14 cellular contexts compared by ENCODE assay signal in genomic region chr18:22286576-22286975, GRCh38.
DNase-seq lines count a peak whose midpoint lies in the region; ATAC-seq and TF ChIP-seq lines count a peak whose summit lies in the region.
"Had no signal": no experiment of that assay in that cellular context is flagged by ENCODE, and none has a peak within 500 bp of the region (broad histone marks: within the 10 kb centered on the region; RNA-seq: fewer than 3 reads in every experiment).

No MANE protein-coding gene starts in this region.

- CTCF ChIA-PET in CD8-positive, alpha-beta T cell (lab: Charles Lee): no interaction called here

- ATAC-seq in esophagus mucosa: peak; percentile 94
- ATAC-seq in mucosa of descending colon: peak; percentile 82
- ATAC-seq in GM18870 (IDR thresholded peaks at IDR 0.05; ENCODE audit: unreplicated experiment): no peak
- no peak for ATAC-seq in CD8-positive, alpha-beta T cell
- ATAC-seq in HG03095 (IDR thresholded peaks at IDR 0.05; ENCODE audit: unreplicated experiment): no peak
- ATAC-seq: activated T-helper 17 cell treated with anti-CD3 and anti-CD28 coated beads, Interleukin-2, amount 50 U/mL, for 72 hours; psoas muscle; SK-N-SH treated with all-trans-retinoic acid at 6 μM for 48 hours had no signal

- no peak for TF ChIP-seq CTCF in mucosa of descending colon (IDR thresholded peaks at IDR 0.05)
- no peak for TF ChIP-seq CTCF in CD8-positive, alpha-beta T cell (IDR thresholded peaks at IDR 0.05)

- intact Hi-C loops in mucosa of descending colon (cut with DNase I, micrococcal nuclease): no loop called here
- intact Hi-C loops in CD8-positive, alpha-beta T cell (cut with DNase I, micrococcal nuclease): loop anchor here in 1 of 2 experiments (5.0 kb wide), 1 partner anchor 76 kb away; no protein-coding TSS in a partner anchor

- peaks cover 42% of the 10 kb centered on the region for H3K4me1 ChIP-seq in ACC112 (ENCODE audit: control insufficient read depth, insufficient read depth, low read length, unreplicated experiment)
- peaks cover 25% of the 10 kb centered on the region for H3K4me1 ChIP-seq in mucosa of descending colon (ENCODE audit: low read depth)
- H3K4me1 ChIP-seq in CD8-positive, alpha-beta T cell (ENCODE audit: insufficient read depth, low read length): peaks cover 9% of the 10 kb centered on the region
- H3K4me1 ChIP-seq: psoas muscle had no signal

- H3K36me3 ChIP-seq in ACC112 (ENCODE audit: insufficient read depth, low read length): no peaks in the 10 kb centered on the region
- no peaks in the 10 kb centered on the region for H3K36me3 ChIP-seq in MG63
- no peaks in the 10 kb centered on the region for H3K36me3 ChIP-seq in mucosa of descending colon (ENCODE audit: low read depth)
- H3K36me3 ChIP-seq in CD8-positive, alpha-beta T cell (ENCODE audit: insufficient read depth, low read length): no peaks in the 10 kb centered on the region

- H3K9me3 ChIP-seq in MG63 (peaks cover 5% of the 10 kb centered on the region), mucosa of descending colon (no peaks in the 10 kb centered on the region)
- no peaks in the 10 kb centered on the region for H3K9me3 ChIP-seq in CD8-positive, alpha-beta T cell (ENCODE audit: low read length)

- H3K27ac ChIP-seq in ACC112 (ENCODE audit: low read depth, low read length): peak overlapping the region; percentile 75
- no peak overlapping the region for H3K27ac ChIP-seq in CD8-positive, alpha-beta T cell (ENCODE audit: low read depth, low read length)
- H3K27ac ChIP-seq: psoas muscle had no signal

- no peak overlapping the region for H3K27ac Mint-ChIP-seq in CD8-positive, alpha-beta T cell
- H3K27ac Mint-ChIP-seq: activated T-helper 17 cell treated with anti-CD3 and anti-CD28 coated beads, Interleukin-2, amount 50 U/mL, for 72 hours had no signal

- peaks cover 16% of the 10 kb centered on the region for H3K4me1 Mint-ChIP-seq in CD8-positive, alpha-beta T cell (ENCODE audit: low read depth)
- H3K4me1 Mint-ChIP-seq: activated T-helper 17 cell treated with anti-CD3 and anti-CD28 coated beads, Interleukin-2, amount 50 U/mL, for 72 hours had no signal

- peaks cover 2% of the 10 kb centered on the region for H3K9me3 Mint-ChIP-seq in CD8-positive, alpha-beta T cell
- H3K9me3 Mint-ChIP-seq: activated T-helper 17 cell treated with anti-CD3 and anti-CD28 coated beads, Interleukin-2, amount 50 U/mL, for 72 hours had no signal

- no peaks in the 10 kb centered on the region for H3K36me3 Mint-ChIP-seq in CD8-positive, alpha-beta T cell

- DNase-seq in MG63 (peak; percentile 89), mucosa of descending colon (peak; percentile 65 to 88 (median 76)), DMS153 (lab: John Stamatoyannopoulos, UW) (no peak)
- DNase-seq in CD8-positive, alpha-beta T cell: no peak
- DNase-seq: activated CD4-positive, CD25-positive, alpha-beta regulatory T cell treated with anti-CD3 and anti-CD28 coated beads, Interleukin-2, amount 50 U/mL, for 72 hours; cerebellar nuclear complex; NCI-H510A; psoas muscle had no signal

- POLR2A ChIA-PET in CD8-positive, alpha-beta T cell (lab: Charles Lee): no interaction called here

- no peaks in the 10 kb centered on the region for H3K79me2 ChIP-seq in ACC112 (ENCODE audit: control insufficient read depth, insufficient read depth, low read length, unreplicated experiment)

- peak overlapping the region; percentile 71 for H2AFZ ChIP-seq in ACC112 (ENCODE audit: low read length, unreplicated experiment)

- H3K27me3 Mint-ChIP-seq in CD8-positive, alpha-beta T cell (ENCODE audit: low read depth): no peaks in the 10 kb centered on the region
- H3K27me3 Mint-ChIP-seq: activated T-helper 17 cell treated with anti-CD3 and anti-CD28 coated beads, Interleukin-2, amount 50 U/mL, for 72 hours had no signal

- H3K4me3 Mint-ChIP-seq in CD8-positive, alpha-beta T cell: no peak overlapping the region
- H3K4me3 Mint-ChIP-seq: activated T-helper 17 cell treated with anti-CD3 and anti-CD28 coated beads, Interleukin-2, amount 50 U/mL, for 72 hours had no signal

- H3K4me3 ChIP-seq in ACC112 (ENCODE audit: low read depth, low read length): peak overlapping the region; percentile 58
- no peak overlapping the region for H3K4me3 ChIP-seq in MG63
- no peak overlapping the region for H3K4me3 ChIP-seq in mucosa of descending colon
- H3K4me3 ChIP-seq in CD8-positive, alpha-beta T cell (ENCODE audit: low read depth, low read length): no peak overlapping the region
- H3K4me3 ChIP-seq: psoas muscle had no signal

- H3K27me3 ChIP-seq in ACC112 (ENCODE audit: insufficient read depth, low read length) (no peaks in the 10 kb centered on the region), MG63 (no peaks in the 10 kb centered on the region)
- no peaks in the 10 kb centered on the region for H3K27me3 ChIP-seq in CD8-positive, alpha-beta T cell (ENCODE audit: insufficient read depth, low read length)

Comparison
In these comparisons a context has a peak if more than half of its experiments do, and no peak if none do; other contexts are left out.
1. DNase-seq: peak in MG63 (single experiment) and mucosa of descending colon (3 of 3); none in CD8-positive, alpha-beta T cell (0 of 7) and DMS153 (single experiment).
2. ATAC-seq: peak in esophagus mucosa (single experiment) and mucosa of descending colon (single experiment); none in GM18870 (single experiment), CD8-positive, alpha-beta T cell (single experiment) and HG03095 (single experiment).